ENCODE assay signal across 22 cellular contexts in the genomic region with DNA sequence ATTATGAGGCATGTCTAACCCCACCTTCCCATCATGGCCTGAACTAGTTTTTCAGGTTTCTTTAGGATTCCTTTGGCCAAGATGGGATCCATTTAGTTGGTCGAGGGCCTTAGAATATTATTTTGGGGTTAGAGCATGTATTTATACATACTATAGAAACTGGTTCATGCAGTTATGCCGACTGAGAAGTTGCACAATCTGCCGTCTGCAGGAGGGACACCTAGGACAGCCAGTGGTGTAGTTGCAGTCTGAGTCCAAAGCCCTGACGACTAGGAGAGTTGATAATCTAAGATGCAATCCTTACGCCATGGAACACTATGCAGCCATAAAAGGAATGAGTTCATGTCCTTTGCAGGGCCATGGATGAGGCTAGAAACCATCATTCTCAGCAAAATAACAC.
"Had no signal": no experiment of that assay in that cellular context is flagged by ENCODE, and none has a peak within 500 bp of the region (broad histone marks: within the 10 kb centered on the region; RNA-seq: fewer than 3 reads in every experiment).

No MANE protein-coding gene starts in this region.

- H3K4me3 ChIP-seq: K562, SJSA1, SK-N-MC had no signal

- H3K9ac ChIP-seq: KMS-11 had no signal

- H3K4me3 Mint-ChIP-seq: IgD-negative memory B cell had no signal

- ATAC-seq: K562 had no signal

- H3K4me2 ChIP-seq: KMS-11 had no signal

- H3K27ac ChIP-seq: KMS-11, SJSA1, SK-N-MC had no signal

- H3K36me3 Mint-ChIP-seq: IgD-negative memory B cell had no signal

- H3K27me3 Mint-ChIP-seq: IgD-negative memory B cell had no signal

- H3K27me3 ChIP-seq: SJSA1 had no signal

- H3K36me3 ChIP-seq: SJSA1 had no signal

- H3K4me1 ChIP-seq: SJSA1 had no signal

- H3K9me3 ChIP-seq: SJSA1 had no signal

- H3K27ac Mint-ChIP-seq: IgD-negative memory B cell had no signal

- H3K4me1 Mint-ChIP-seq: IgD-negative memory B cell had no signal

- DNase-seq: Kasumi-1, MM.1S, NCI-H1092 treated with DMSO at 0.1 percent for 48 hours, NCI-H1436, NCI-H187, NCI-H2029, NCI-H2081 treated with DMSO at 0.1 percent for 48 hours, NCI-H2171, NCI-H226, NCI-H446, NCI-H510A, NCI-H524 treated with DMSO at 0.1 percent for 48 hours, NCI-H69, NCI-H774, Right ventricle myocardium superior, RPMI8226, SIG-M5 had no signal

- H3K9me3 Mint-ChIP-seq: IgD-negative memory B cell had no signal
